In the genomic region with DNA sequence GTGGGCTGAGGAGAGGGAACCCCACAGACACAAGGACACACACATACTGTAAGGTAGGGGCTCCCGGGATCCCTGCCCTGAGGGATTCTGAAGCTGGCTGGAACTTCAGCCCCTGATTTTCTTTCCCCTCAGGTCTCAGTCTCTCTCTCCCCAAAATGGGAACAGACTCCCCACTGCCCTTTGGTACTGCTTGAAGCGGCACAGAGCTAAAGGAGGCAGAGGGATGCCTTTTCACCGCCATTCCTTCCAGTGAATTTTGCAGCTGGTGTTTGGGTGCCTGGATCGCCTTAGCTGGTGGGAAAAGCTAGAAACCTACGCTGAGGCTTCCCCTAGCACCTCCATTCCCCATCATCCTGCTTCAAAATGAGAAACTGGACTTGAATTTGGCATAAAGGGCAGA, we compare ENCODE assay signal across 10 cellular contexts. TPM values are rescaled to one million over a fixed set of nuclear protein-coding genes. Genes with fewer than 3 reads are reported as not detected.
DNase-seq lines count a peak whose midpoint lies in the region; ATAC-seq and TF ChIP-seq lines count a peak whose summit lies in the region.
"Had no signal": no experiment of that assay in that cellular context is flagged by ENCODE, and none has a peak within 500 bp of the region (broad histone marks: within the 10 kb centered on the region; RNA-seq: fewer than 3 reads in every experiment).

No MANE protein-coding gene starts in this region.

- peak overlapping the region; percentile 85 for H3K4me3 Mint-ChIP-seq in activated CD8-positive, alpha-beta T cell treated with anti-CD3 and anti-CD28 coated beads for 36 hours

- H3K4me1 ChIP-seq in iPS-18a (ENCODE audit: control insufficient read depth, low read depth, low read length): peaks cover 14% of the 10 kb centered on the region
- peaks cover 18 to 63% (median 52%) of the 10 kb centered on the region in 6 donors for H3K4me1 ChIP-seq in spleen

- ATAC-seq in activated CD8-positive, alpha-beta T cell treated with anti-CD3 and anti-CD28 coated beads for 36 hours: no peak
- ATAC-seq in HG03439 (IDR thresholded peaks at IDR 0.05; ENCODE audit: unreplicated experiment) (no peak), GM21515 (IDR thresholded peaks at IDR 0.05; ENCODE audit: unreplicated experiment) (no peak)
- ATAC-seq: Right ventricle myocardium inferior had no signal

- CTCF ChIA-PET in activated CD8-positive, alpha-beta T cell treated with anti-CD3 and anti-CD28 coated beads for 36 hours (lab: Charles Lee): interaction anchor here (0.8 to 5.1 kb wide), 7 partner anchors 9 to 206 kb away, joined by 3 to 32 read pairs (median 6); a partner anchor contains a TSS

- H3K27ac ChIP-seq in iPS-18a (ENCODE audit: low read length) (no peak overlapping the region), spleen (peak overlapping the region; percentile 19 to 93 (median 68))

- TF ChIP-seq POLR2A in spleen (IDR thresholded peaks at IDR 0.05): no peak

- peak overlapping the region; percentile 91 for H3K27ac Mint-ChIP-seq in activated CD8-positive, alpha-beta T cell treated with anti-CD3 and anti-CD28 coated beads for 36 hours

- POLR2A ChIA-PET in activated CD8-positive, alpha-beta T cell treated with anti-CD3 and anti-CD28 coated beads for 36 hours (lab: Charles Lee): interaction anchor here (0.8 to 8.1 kb wide), 9 partner anchors 12 to 320 kb away, joined by 3 to 102 read pairs (median 6); a partner anchor contains a TSS

- H3K9ac ChIP-seq in iPS-18a (ENCODE audit: low read length): no peak overlapping the region

- peaks cover 24% of the 10 kb centered on the region for H3K36me3 Mint-ChIP-seq in activated CD8-positive, alpha-beta T cell treated with anti-CD3 and anti-CD28 coated beads for 36 hours (ENCODE audit: low read depth)

- no peak for TF ChIP-seq CTCF in activated CD8-positive, alpha-beta T cell treated with anti-CD3 and anti-CD28 coated beads for 36 hours (IDR thresholded peaks at IDR 0.05)
- no peak for TF ChIP-seq CTCF in spleen (IDR thresholded peaks at IDR 0.05 in 8 of 11, conservative IDR thresholded peaks at IDR 0.05 in 3 of 11)

- intact Hi-C loops in activated CD8-positive, alpha-beta T cell treated with anti-CD3 and anti-CD28 coated beads for 36 hours (cut with micrococcal nuclease): no loop called here
- intact Hi-C loops in spleen (cut with DNase I; ENCODE audit: low total_unique reads): no loop called here

- H3K36me3 ChIP-seq in H7 (replicated peaks; ENCODE audit: control insufficient read depth, insufficient read depth, low read length) (no peaks in the 10 kb centered on the region), iPS-18a (ENCODE audit: control insufficient read depth, low read depth, low read length) (no peaks in the 10 kb centered on the region), spleen (no peaks in the 10 kb centered on the region)

- no peak for DNase-seq in H7
- no peak for DNase-seq in activated CD8-positive, alpha-beta T cell treated with anti-CD3 and anti-CD28 coated beads for 36 hours
- no peak for DNase-seq in spleen
- DNase-seq in HCEC 1CT: no peak
- no peak for DNase-seq in cerebellar cortex (ENCODE audit: low spot score)
- DNase-seq: NCI-H187 treated with DMSO at 0.1 percent for 48 hours had no signal

- H3K27me3 Mint-ChIP-seq in activated CD8-positive, alpha-beta T cell treated with anti-CD3 and anti-CD28 coated beads for 36 hours: no peaks in the 10 kb centered on the region

- no peaks in the 10 kb centered on the region for H3K9me3 Mint-ChIP-seq in activated CD8-positive, alpha-beta T cell treated with anti-CD3 and anti-CD28 coated beads for 36 hours

- no peaks in the 10 kb centered on the region for H3K9me3 ChIP-seq in iPS-18a (ENCODE audit: control insufficient read depth, low read depth, low read length)
- H3K9me3 ChIP-seq in spleen: no peaks in the 10 kb centered on the region

- WGBS in spleen, 5 donors: 33 to 51% (median 44%) methylated on average over 5 of the region's 5 CpGs

- peaks cover 46% of the 10 kb centered on the region for H3K4me1 Mint-ChIP-seq in activated CD8-positive, alpha-beta T cell treated with anti-CD3 and anti-CD28 coated beads for 36 hours (ENCODE audit: low read depth)

- H3K4me3 ChIP-seq in H7 (ENCODE audit: insufficient read depth, low read depth, low read length) (peak overlapping the region; percentile 29), iPS-18a (ENCODE audit: low read length) (peak overlapping the region; percentile 47), spleen (peak overlapping the region in 5 of 8 donors; percentile 10 to 60 (median 17))

- H3K27me3 ChIP-seq in H7 (ENCODE audit: control insufficient read depth, insufficient read depth, low read length) (peaks cover 35% of the 10 kb centered on the region), iPS-18a (ENCODE audit: control insufficient read depth, insufficient read depth, low read length) (peaks cover 40% of the 10 kb centered on the region), spleen (replicated peaks in 1 of 7) (peaks cover 0 to 9% (median 0%) of the 10 kb centered on the region in 7 donors)

RNA-seq across cellular contexts. Expression of a gene that starts 2.7 kb away (rescaled TPM):
- total RNA-seq in H7 (2014; rRNA removed; shearing (Covaris generic)): 51.3 and 64.7 TPM in 2 replicates
- total RNA-seq in activated CD8-positive, alpha-beta T cell treated with anti-CD3 and anti-CD28 coated beads for 36 hours: 10 to 100 TPM; 71.8 to 76.4 TPM
- 10 to 100 TPM; 35.3 to 48.4 (median 43.0) TPM for total RNA-seq in spleen
- 10 to 100 TPM; 48.5 to 59.1 (median 58.7) TPM for polyA plus RNA-seq in spleen

RNA-seq across cellular contexts. Expression of a gene that starts 14.5 kb away (rescaled TPM):
- 23.0 and 29.8 TPM in 2 replicates for total RNA-seq in H7 (2014; rRNA removed; shearing (Covaris generic))
- 10 to 100 TPM; 14.1 to 15.7 TPM for total RNA-seq in activated CD8-positive, alpha-beta T cell treated with anti-CD3 and anti-CD28 coated beads for 36 hours
- 10 to 100 TPM; 16.7 to 27.9 (median 22.8) TPM for total RNA-seq in spleen
- 10 to 100 TPM; 17.6 to 28.7 (median 23.6) TPM for polyA plus RNA-seq in spleen

RNA-seq across cellular contexts. Expression of a gene that starts 16.2 kb away (rescaled TPM):
- total RNA-seq in H7 (2014; rRNA removed; shearing (Covaris generic)): 0.30 and 0.45 TPM in 2 replicates
- under 1 TPM; 0.20 to 0.36 TPM for total RNA-seq in activated CD8-positive, alpha-beta T cell treated with anti-CD3 and anti-CD28 coated beads for 36 hours
- total RNA-seq in spleen: under 1 TPM in 4 of 7 donors, not detected in 3; 0.33 to 0.77 (median 0.47) TPM
- polyA plus RNA-seq in spleen: under 1 TPM; 0.06 to 0.33 (median 0.18) TPM
- total RNA-seq: Right ventricle myocardium inferior had no signal

RNA-seq across cellular contexts. Expression of a gene that starts 16.5 kb away (rescaled TPM):
- total RNA-seq in H7 (2014; rRNA removed; shearing (Covaris generic)): 5.2 and 6.1 TPM in 2 replicates
- total RNA-seq in activated CD8-positive, alpha-beta T cell treated with anti-CD3 and anti-CD28 coated beads for 36 hours: 10 to 100 TPM in 1 of 2 experiments, 1 to 10 TPM in 1; 9.3 to 10.4 TPM
- total RNA-seq in spleen: 1 to 10 TPM in 6 of 7 donors, under 1 TPM in 1; 0.59 to 2.5 (median 1.3) TPM
- polyA plus RNA-seq in spleen: 1 to 10 TPM in 2 of 3 donors, under 1 TPM in 1; 0.65 to 1.1 (median 1.0) TPM

RNA-seq across cellular contexts. Expression of a gene that starts 39.6 kb away (rescaled TPM):
- 25.3 and 25.6 TPM in 2 replicates for total RNA-seq in H7 (2014; rRNA removed; shearing (Covaris generic))
- 100 to 1,000 TPM; 251 to 253 TPM for total RNA-seq in activated CD8-positive, alpha-beta T cell treated with anti-CD3 and anti-CD28 coated beads for 36 hours
- total RNA-seq in spleen: 100 to 1,000 TPM in 3 of 7 donors, 10 to 100 TPM in 4; 51.6 to 161 (median 75.2) TPM
- 10 to 100 TPM; 34.7 to 55.2 (median 51.9) TPM for polyA plus RNA-seq in spleen
